Comparison of ENCODE assay signal across 21 cellular contexts in genomic region chr9:129395633-129396364, GRCh38.
DNase-seq lines count a peak whose midpoint lies in the region; ATAC-seq, FAIRE-seq and TF ChIP-seq lines count a peak whose summit lies in the region.
"Had no signal": no experiment of that assay in that cellular context is flagged by ENCODE, and none has a peak within 500 bp of the region (broad histone marks: within the 10 kb centered on the region; RNA-seq: fewer than 3 reads in every experiment).

No MANE protein-coding gene starts in this region.

- 2% methylated on average over 3 of the region's 3 CpGs for WGBS in HepG2 (ENCODE audit: low lambda C conversion rate)
- 19% methylated on average over 3 of the region's 3 CpGs for WGBS in right lobe of liver (ENCODE audit: insufficient coverage, low coverage, low lambda C conversion rate, missing lambda C conversion rate)
- 0% methylated on average over 3 of the region's 3 CpGs for WGBS in K562 (ENCODE audit: insufficient coverage, low coverage, missing lambda C conversion rate)

- H3K79me2 ChIP-seq in HepG2 (ENCODE audit: insufficient read depth, low read length) (no peaks in the 10 kb centered on the region), K562 (ENCODE audit: control insufficient read depth, insufficient read depth, low read length) (no peaks in the 10 kb centered on the region)

- BruUV-seq in HepG2 (replicated peaks; lab: Mats Ljungman, UMichigan) (no TSS peak), K562 (replicated peaks; lab: Mats Ljungman, UMichigan) (no TSS peak)

- H3K4me2 ChIP-seq in HepG2 (ENCODE audit: low read depth, low read length) = no peak overlapping the region
- H3K4me2 ChIP-seq in K562 (ENCODE audit: insufficient read depth, low read length) = no peak overlapping the region
- H3K4me2 ChIP-seq: GM23338 had no signal

- no peak for FAIRE-seq in HepG2 (lab: Jason Lieb, UNC)
- FAIRE-seq in K562 (lab: Jason Lieb, UNC) = no peak
- FAIRE-seq in urothelium cell line (lab: Jason Lieb, UNC) = peak; percentile 56
- FAIRE-seq: A204.1, GM12891, GM18507, H54 had no signal

- POLR2A ChIA-PET in HepG2 (lab: Yijun Ruan, JAX) (no interaction called here), K562 (lab: Yijun Ruan, JAX) (no interaction called here)

- no peaks in the 10 kb centered on the region for H3K9me3 Mint-ChIP-seq in HFFc6
- H3K9me3 Mint-ChIP-seq: CD4-positive, alpha-beta memory T cell; GM23338 had no signal

- H3K27me3 Mint-ChIP-seq in HFFc6 (ENCODE audit: insufficient read depth) = peaks cover 6% of the 10 kb centered on the region
- H3K27me3 Mint-ChIP-seq: CD4-positive, alpha-beta memory T cell had no signal

- in situ Hi-C loops in HepG2 (cut with HindIII; ENCODE audit: extremely low pct_ligation_motif_present, low pct_unique_long_range_greater_than_20kb) (no loop called here), K562 (cut with MboI) (no loop called here)

- no peaks in the 10 kb centered on the region for H3K36me3 ChIP-seq in HepG2 (replicated peaks in 1 of 2; ENCODE audit: control insufficient read depth in 1 of 2, insufficient read depth in 2 of 2, low read length in 2 of 2)
- H3K36me3 ChIP-seq in right lobe of liver = no peaks in the 10 kb centered on the region
- no peaks in the 10 kb centered on the region for H3K36me3 ChIP-seq in K562 (ENCODE audit: control insufficient read depth, insufficient read depth, low read length)
- H3K36me3 ChIP-seq: BE2C; BLaER1 treated with 17β-estradiol and CSF1 and Interleukin-3, amounts not matched to agents 10 nM and 100 nM; HAP-1 had no signal

- H3K27ac ChIP-seq in HepG2 (ENCODE audit: extremely low read length, insufficient read depth, low read length) (no peak overlapping the region), right lobe of liver (no peak overlapping the region), K562 (ENCODE audit: extremely low read depth, low read depth, low read length) (no peak overlapping the region)
- H3K27ac ChIP-seq: 22Rv1; BLaER1 treated with 17β-estradiol and CSF1 and Interleukin-3, amounts not matched to agents 10 nM and 100 nM had no signal

- H3K4me3 ChIP-seq in HepG2 (replicated peaks in 1 of 3; ENCODE audit: insufficient read depth in 1 of 3, low read depth in 2 of 3, low read length in 3 of 3) (no peak overlapping the region), right lobe of liver (no peak overlapping the region), K562 (no peak overlapping the region)
- H3K4me3 ChIP-seq: BLaER1 treated with 17β-estradiol and CSF1 and Interleukin-3, amounts not matched to agents 10 nM and 100 nM; GM23338; HAP-1 had no signal

- no peak for TF ChIP-seq POLR2A in HepG2 (IDR thresholded peaks at IDR 0.05; ENCODE audit: insufficient read depth in 1 of 2, low read depth in 2 of 2, low read length in 2 of 2)
- TF ChIP-seq POLR2A in right lobe of liver (IDR thresholded peaks at IDR 0.05) = no peak
- no peak for TF ChIP-seq POLR2A in K562 (conservative IDR thresholded peaks at IDR 0.05)

- no peaks in the 10 kb centered on the region for H3K9me3 ChIP-seq in HepG2 (ENCODE audit: low read length)
- H3K9me3 ChIP-seq in right lobe of liver = no peaks in the 10 kb centered on the region
- H3K9me3 ChIP-seq in K562 (replicated peaks; ENCODE audit: control insufficient read depth, insufficient read depth, low read depth, low read length) = no peaks in the 10 kb centered on the region
- H3K9me3 ChIP-seq: BE2C, HAP-1 had no signal

- intact Hi-C loops in HepG2 (cut with micrococcal nuclease; ENCODE audit: unreplicated experiment) (no loop called here), right lobe of liver (cut with DNase I) (no loop called here), K562 (cut with micrococcal nuclease) (no loop called here)

- H3K27me3 ChIP-seq in HepG2 (ENCODE audit: control insufficient read depth in 1 of 2, insufficient read depth in 2 of 2, low read length in 2 of 2) (peaks cover 10 to 22% of the 10 kb centered on the region in 2 experiments), right lobe of liver (no peaks in the 10 kb centered on the region), K562 (ENCODE audit: control insufficient read depth in 2 of 2, insufficient read depth in 2 of 2, low read length in 2 of 2) (no peaks in the 10 kb centered on the region)
- H3K27me3 ChIP-seq: BE2C had no signal

- H3K9me1 ChIP-seq in K562 (ENCODE audit: control insufficient read depth, insufficient read depth, low read length) = no peaks in the 10 kb centered on the region

- ATAC-seq in HepG2 = no peak
- ATAC-seq in right lobe of liver = no peak
- no peak for ATAC-seq in K562
- ATAC-seq: GM23338 had no signal

- peaks cover 28% of the 10 kb centered on the region for H3K4me1 ChIP-seq in HepG2 (ENCODE audit: insufficient read depth, low read length)
- no peaks in the 10 kb centered on the region for H3K4me1 ChIP-seq in right lobe of liver
- peaks cover 6 to 21% of the 10 kb centered on the region in 2 experiments; a peak in 3 of 5 replicates for H3K4me1 ChIP-seq in K562 (replicated peaks in 1 of 2; ENCODE audit: control insufficient read depth in 2 of 2, insufficient read depth in 2 of 2, low read length in 2 of 2)
- H3K4me1 ChIP-seq: HAP-1 had no signal

- H3K4me1 Mint-ChIP-seq in HFFc6 (ENCODE audit: low read depth) = no peaks in the 10 kb centered on the region
- H3K4me1 Mint-ChIP-seq: CD4-positive, alpha-beta memory T cell had no signal

- no peak for TF ChIP-seq RAD21 in HepG2 (CRISPR knock-in tag; IDR thresholded peaks at IDR 0.05)
- TF ChIP-seq RAD21 in K562 (CRISPR knock-in tag; conservative IDR thresholded peaks at IDR 0.05 in 1 of 2, IDR thresholded peaks at IDR 0.05 in 1 of 2) = no peak

- H3K4me3 Mint-ChIP-seq in HFFc6 = no peak overlapping the region
- H3K4me3 Mint-ChIP-seq: CD4-positive, alpha-beta memory T cell; GM23338 had no signal

- H3K36me3 Mint-ChIP-seq in HFFc6 (ENCODE audit: low read depth) = no peaks in the 10 kb centered on the region
- H3K36me3 Mint-ChIP-seq: CD4-positive, alpha-beta memory T cell had no signal

- TF ChIP-seq CTCF in HepG2 (CRISPR knock-in tag; IDR thresholded peaks at IDR 0.05) = no peak
- no peak for TF ChIP-seq CTCF in right lobe of liver (IDR thresholded peaks at IDR 0.05)
- no peak for TF ChIP-seq CTCF in K562 (IDR thresholded peaks at IDR 0.05 in 2 of 3, conservative IDR thresholded peaks at IDR 0.05 in 1 of 3; ENCODE audit: insufficient read depth in 2 of 3, low read depth in 1 of 3, low read length in 3 of 3)
- no peak for TF ChIP-seq CTCF in HFFc6 (IDR thresholded peaks at IDR 0.05)

- H3K9ac ChIP-seq in HepG2 (ENCODE audit: insufficient read depth, low read depth, low read length) (no peak overlapping the region), K562 (ENCODE audit: insufficient read depth in 1 of 2, low read depth in 2 of 2, low read length in 2 of 2) (no peak overlapping the region)
- H3K9ac ChIP-seq: BLaER1 treated with 17β-estradiol and CSF1 and Interleukin-3, amounts not matched to agents 10 nM and 100 nM had no signal

- TF ChIP-seq EP300 in HepG2 (IDR thresholded peaks at IDR 0.05; ENCODE audit: low read depth in 2 of 2, low read length in 2 of 2) (no peak), HepG2 (CRISPR knock-in tag; IDR thresholded peaks at IDR 0.05; ENCODE audit: borderline replicate concordance) (no peak), K562 (IDR thresholded peaks at IDR 0.05; ENCODE audit: low read length) (no peak)

- no peak overlapping the region for H2AFZ ChIP-seq in HepG2 (ENCODE audit: low read length)
- no peak overlapping the region for H2AFZ ChIP-seq in K562 (ENCODE audit: low read depth, low read length)
- H2AFZ ChIP-seq: GM23338 had no signal

- DNase-seq in HepG2 (ENCODE audit: low spot score) (no peak), right lobe of liver (no peak), K562 (ENCODE audit: extremely low read depth in 1 of 4, low spot score in 3 of 4) (no peak), urothelium cell line (ENCODE audit: low spot score) (no peak), HFFc6 (no peak)
- no peak for DNase-seq in stimulated activated CD4-positive, alpha-beta T cell treated with anti-CD3 and anti-CD28 coated beads, Interleukin-1b, Interleukin-23, amount 100 ng/mL, for 48 hours
- DNase-seq: BE2C; Calu3; CD4-positive, alpha-beta memory T cell; COR-L47; DMS53; DMS79 treated with DMSO at 0.1 percent for 48 hours; GF-D8 had no signal

- CTCF ChIA-PET in HepG2 (lab: Yijun Ruan, JAX; ENCODE audit: low intra/inter-chr PET ratio, low total read pairs) (no interaction called here), K562 (lab: Yijun Ruan, JAX; ENCODE audit: low intra/inter-chr PET ratio) (no interaction called here)

- H3K27ac Mint-ChIP-seq in HFFc6 = no peak overlapping the region
- H3K27ac Mint-ChIP-seq: CD4-positive, alpha-beta memory T cell; GM23338 had no signal

- H4K20me1 ChIP-seq in HepG2 (ENCODE audit: insufficient read depth, low read length) = no peaks in the 10 kb centered on the region
- no peaks in the 10 kb centered on the region for H4K20me1 ChIP-seq in K562 (replicated peaks; ENCODE audit: control insufficient read depth, insufficient read depth, low read length)
- H4K20me1 ChIP-seq: BLaER1 treated with 17β-estradiol and CSF1 and Interleukin-3, amounts not matched to agents 10 nM and 100 nM had no signal

TF ChIP-seq in HepG2, 621 proteins besides CTCF, POLR2A, EP300 and RAD21 (continues in another document):
- TF ChIP-seq ZNF557 (CRISPR knock-in tag; IDR thresholded peaks at IDR 0.05) (no peak), ZNF839 (CRISPR knock-in tag; IDR thresholded peaks at IDR 0.05; ENCODE audit: borderline replicate concordance) (no peak), CHCHD3 (CRISPR knock-in tag; IDR thresholded peaks at IDR 0.05) (no peak), ZBTB25 (CRISPR knock-in tag; IDR thresholded peaks at IDR 0.05) (no peak)

TF ChIP-seq in K562, 482 proteins besides CTCF, POLR2A, EP300 and RAD21:
- TF ChIP-seq SRSF7 (optimal IDR thresholded peaks at IDR 0.05; ENCODE audit: low read depth, low read length) (no peak), OTX1 (CRISPR knock-in tag; IDR thresholded peaks at IDR 0.05) (0 out of 2 replicates have a peak, but pooled peaks have one; percentile 13), ZNF263 (CRISPR knock-in tag; IDR thresholded peaks at IDR 0.05; ENCODE audit: borderline replicate concordance) (peak; percentile 70)

Comparison
In these comparisons a context has a peak if more than half of its experiments do, and no peak if none do; other contexts are left out.
1. Of the 241 proteins assayed by ChIP-seq in both HepG2 and K562: peak only in HepG2: none; only in K562: ZNF263; in both: none; in neither: 239; mixed calls (peak in some experiments, not most) for 1.